ENCODE assay signal across 8 cellular contexts in the genomic region with DNA sequence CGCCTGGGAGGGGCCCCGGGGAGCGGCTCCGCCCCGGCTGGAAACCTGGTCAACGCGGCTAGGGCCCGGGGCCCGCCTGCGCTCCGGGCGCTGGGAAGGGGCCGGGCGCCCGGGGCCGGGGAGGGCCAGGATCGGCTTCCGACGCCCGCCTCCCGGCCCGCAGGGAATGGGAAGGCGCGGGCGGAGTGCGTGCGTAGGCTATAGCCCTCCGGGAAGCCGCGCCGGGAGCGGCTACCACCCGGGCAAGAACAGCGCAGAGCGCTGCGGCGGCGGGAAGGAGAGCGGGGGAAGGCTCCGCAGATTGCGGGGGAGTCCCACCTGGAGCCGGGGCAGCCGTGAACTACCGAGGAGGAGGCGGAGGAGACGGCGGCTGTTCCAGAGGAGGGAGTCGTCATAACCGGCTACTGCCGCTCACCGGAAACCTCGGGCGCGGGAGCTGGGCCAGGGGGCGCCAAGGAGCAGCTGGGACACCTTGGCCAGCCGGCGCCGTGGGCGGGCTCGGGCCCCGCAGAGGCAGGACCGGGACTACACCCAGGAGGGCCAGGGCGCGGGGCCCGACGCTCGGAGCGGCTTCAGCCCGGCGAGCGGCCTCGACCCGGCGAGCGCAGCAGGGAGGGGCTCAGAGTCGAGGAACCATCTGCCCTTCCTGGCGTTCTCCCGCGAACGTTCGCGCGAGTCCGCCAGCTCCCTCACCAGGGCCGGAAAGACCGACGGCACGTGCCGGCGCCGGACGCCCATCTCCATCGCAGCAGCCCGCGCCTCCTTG. TPM values are rescaled to one million over a fixed set of nuclear protein-coding genes. Genes with fewer than 3 reads are reported as not detected.
DNase-seq lines count a peak whose midpoint lies in the region; ATAC-seq and TF ChIP-seq lines count a peak whose summit lies in the region.

A gene (minus strand): TSS at position 429 of the 766 bp plus-strand sequence. CDS start 3,838 bp downstream, outside the sequence.

- H3K27me3 ChIP-seq in HL-60 (ENCODE audit: insufficient read depth, poor library complexity, severe bottlenecking) (no peaks in the 10 kb centered on the region), PC-9 (ENCODE audit: insufficient read depth, low read depth) (no peaks in the 10 kb centered on the region)

- H3K27ac Mint-ChIP-seq in Calu3 (ENCODE audit: unreplicated experiment) = peak within 1 kb of the TSS; percentile 63
- peak within 1 kb of the TSS; percentile 69 for H3K27ac Mint-ChIP-seq in stimulated activated memory B cell treated with anti-CD40 and anti-IgM and Interleukin-4, amounts not matched to agents 10 μg/mL and 1 μg/mL and 100 μg/mL, for 72 hours

- peaks cover 31% of the 10 kb centered on the region for H3K36me3 Mint-ChIP-seq in Calu3 (ENCODE audit: insufficient read depth, unreplicated experiment)
- H3K36me3 Mint-ChIP-seq in activated T-cell treated with anti-CD3 and anti-CD28 coated beads, Interleukin-2, amount 50 U/mL, for 4 hours (ENCODE audit: insufficient read depth) = peaks cover 9% of the 10 kb centered on the region
- peaks cover 12% of the 10 kb centered on the region for H3K36me3 Mint-ChIP-seq in stimulated activated memory B cell treated with anti-CD40 and anti-IgM and Interleukin-4, amounts not matched to agents 10 μg/mL and 1 μg/mL and 100 μg/mL, for 72 hours

- H3K9me2 ChIP-seq in PC-9 (ENCODE audit: insufficient read depth) = no peaks in the 10 kb centered on the region

- intact Hi-C loops in Calu3 (cut with micrococcal nuclease; ENCODE audit: unreplicated experiment) = no loop called here
- intact Hi-C loops in PC-9 (cut with micrococcal nuclease; ENCODE audit: unreplicated experiment) = loop anchor here (10.0 kb wide), 1 partner anchor 851 kb away; no protein-coding TSS in a partner anchor

- BruUV-seq in Calu3 (replicated peaks; lab: Mats Ljungman, UMichigan) = no TSS peak
- BruUV-seq in PC-9 (replicated peaks; lab: Mats Ljungman, UMichigan) = no TSS peak

- no peaks in the 10 kb centered on the region for H3F3A ChIP-seq in PC-9 (ENCODE audit: insufficient read depth, low read depth)

- no peaks in the 10 kb centered on the region for H3K27me3 Mint-ChIP-seq in Calu3 (ENCODE audit: unreplicated experiment)
- H3K27me3 Mint-ChIP-seq in activated T-cell treated with anti-CD3 and anti-CD28 coated beads, Interleukin-2, amount 50 U/mL, for 4 hours (ENCODE audit: low read depth) = no peaks in the 10 kb centered on the region
- H3K27me3 Mint-ChIP-seq in stimulated activated memory B cell treated with anti-CD40 and anti-IgM and Interleukin-4, amounts not matched to agents 10 μg/mL and 1 μg/mL and 100 μg/mL, for 72 hours = no peaks in the 10 kb centered on the region

- peak within 1 kb of the TSS; percentile 95 for H2AFZ ChIP-seq in PC-9

- H3K4me1 ChIP-seq in PC-9 (replicated peaks; ENCODE audit: insufficient read depth) = peaks cover 11% of the 10 kb centered on the region; the same call in 1 of the 2 replicates

- H3K79me2 ChIP-seq in PC-9 (ENCODE audit: low read depth) = no peaks in the 10 kb centered on the region

- DNase-seq in Calu3 (peak; percentile 96), HL-60 (ENCODE audit: low read depth in 1 of 2, low spot score in 1 of 2) (peak; percentile 27 to 79), PC-9 (peak; percentile 51 to 87), myocyte (ENCODE audit: low read depth) (peak; percentile 92)
- peak; percentile 72 for DNase-seq in activated T-cell treated with anti-CD3 and anti-CD28 coated beads, Interleukin-2, amount 50 U/mL, for 4 hours

- no peaks in the 10 kb centered on the region for H3K36me3 ChIP-seq in PC-9 (ENCODE audit: low read depth)

- H3K4me3 ChIP-seq in HL-60 (replicated peaks; ENCODE audit: insufficient read depth, low read length) (peak within 1 kb of the TSS; percentile 73), PC-9 (peak within 1 kb of the TSS; percentile 71)

- no peaks in the 10 kb centered on the region for H3K9me3 ChIP-seq in PC-9 (ENCODE audit: insufficient read depth, low read depth)

- H3K4me2 ChIP-seq in PC-9 = peak within 1 kb of the TSS; percentile 88

- H3K27ac ChIP-seq in HL-60 (replicated peaks) (peak within 1 kb of the TSS; percentile 58), PC-9 (0 out of 2 replicates have a peak within 1 kb of the TSS, but pooled peaks have one; percentile 26)

- H3K9me3 Mint-ChIP-seq in Calu3 (ENCODE audit: low read depth, unreplicated experiment) = no peaks in the 10 kb centered on the region
- no peaks in the 10 kb centered on the region for H3K9me3 Mint-ChIP-seq in activated T-cell treated with anti-CD3 and anti-CD28 coated beads, Interleukin-2, amount 50 U/mL, for 4 hours
- no peaks in the 10 kb centered on the region for H3K9me3 Mint-ChIP-seq in stimulated activated memory B cell treated with anti-CD40 and anti-IgM and Interleukin-4, amounts not matched to agents 10 μg/mL and 1 μg/mL and 100 μg/mL, for 72 hours

- POLR2A ChIA-PET in PC-9 (lab: Charles Lee; ENCODE audit: unreplicated experiment) = no interaction called here

- no peaks in the 10 kb centered on the region for H4K20me1 ChIP-seq in PC-9 (ENCODE audit: insufficient read depth)

- ATAC-seq in GM19463 (IDR thresholded peaks at IDR 0.05; ENCODE audit: unreplicated experiment) (peak; percentile 73), esophagus mucosa (peak; percentile 89)
- peak; percentile 82 to 83 for ATAC-seq in activated T-cell treated with anti-CD3 and anti-CD28 coated beads, Interleukin-2, amount 50 U/mL, for 4 hours
- peak; percentile 91 for ATAC-seq in stimulated activated memory B cell treated with anti-CD40 and anti-IgM and Interleukin-4, amounts not matched to agents 10 μg/mL and 1 μg/mL and 100 μg/mL, for 72 hours

- H3K4me3 Mint-ChIP-seq in Calu3 (ENCODE audit: low read depth, unreplicated experiment) = peak within 1 kb of the TSS; percentile 80
- H3K4me3 Mint-ChIP-seq in activated T-cell treated with anti-CD3 and anti-CD28 coated beads, Interleukin-2, amount 50 U/mL, for 4 hours = peak within 1 kb of the TSS; percentile 82
- peak within 1 kb of the TSS; percentile 88 for H3K4me3 Mint-ChIP-seq in stimulated activated memory B cell treated with anti-CD40 and anti-IgM and Interleukin-4, amounts not matched to agents 10 μg/mL and 1 μg/mL and 100 μg/mL, for 72 hours

- CTCF ChIA-PET in Calu3 (lab: Charles Lee) = interaction anchor here (0.7 to 0.8 kb wide), 3 partner anchors 8 to 310 kb away, joined by 3 to 5 read pairs (median 3); no protein-coding TSS in a partner anchor
- CTCF ChIA-PET in PC-9 (lab: Charles Lee) = interaction anchor here (0.6 kb wide), 1 partner anchor 13 kb away, joined by 5 read pairs; no protein-coding TSS in a partner anchor

- peaks cover 21% of the 10 kb centered on the region for H3K4me1 Mint-ChIP-seq in Calu3 (ENCODE audit: low read depth, unreplicated experiment)
- H3K4me1 Mint-ChIP-seq in activated T-cell treated with anti-CD3 and anti-CD28 coated beads, Interleukin-2, amount 50 U/mL, for 4 hours (ENCODE audit: low read depth) = peaks cover 24% of the 10 kb centered on the region
- H3K4me1 Mint-ChIP-seq in stimulated activated memory B cell treated with anti-CD40 and anti-IgM and Interleukin-4, amounts not matched to agents 10 μg/mL and 1 μg/mL and 100 μg/mL, for 72 hours = peaks cover 5% of the 10 kb centered on the region

- TF ChIP-seq CTCF in Calu3 (IDR thresholded peaks at IDR 0.05; ENCODE audit: unreplicated experiment) (peak; percentile 54), HL-60 (IDR thresholded peaks at IDR 0.05; ENCODE audit: insufficient read depth, low read length) (peak; percentile 63), PC-9 (conservative IDR thresholded peaks at IDR 0.05) (peak; percentile 54; the same call in 1 of the 2 replicates)

RNA-seq across cellular contexts. Expression of the gene that starts here (rescaled TPM):
- total RNA-seq in Calu3 (2022) = 16.8 and 21.0 TPM in 2 replicates
- 7.4 and 11.0 TPM in 2 replicates for total RNA-seq in PC-9 (2021)
- total RNA-seq in activated T-cell treated with anti-CD3 and anti-CD28 coated beads, Interleukin-2, amount 50 U/mL, for 4 hours = 10 to 100 TPM; 10.4 to 11.5 (median 10.5) TPM
- total RNA-seq in esophagus mucosa = 19.6 TPM
- 43.2 and 46.0 TPM in 2 replicates for total RNA-seq in myocyte
- 21.3 TPM for polyA plus RNA-seq in myocyte (2012)

Comparison
In these comparisons a context has a peak if more than half of its experiments do, and no peak if none do; other contexts are left out.
1. Peak in every context shown above with its lines: DNase-seq, ATAC-seq, H3K4me3 ChIP-seq and H3K27ac ChIP-seq.